16 cellular contexts compared by ENCODE assay signal in the genomic region with DNA sequence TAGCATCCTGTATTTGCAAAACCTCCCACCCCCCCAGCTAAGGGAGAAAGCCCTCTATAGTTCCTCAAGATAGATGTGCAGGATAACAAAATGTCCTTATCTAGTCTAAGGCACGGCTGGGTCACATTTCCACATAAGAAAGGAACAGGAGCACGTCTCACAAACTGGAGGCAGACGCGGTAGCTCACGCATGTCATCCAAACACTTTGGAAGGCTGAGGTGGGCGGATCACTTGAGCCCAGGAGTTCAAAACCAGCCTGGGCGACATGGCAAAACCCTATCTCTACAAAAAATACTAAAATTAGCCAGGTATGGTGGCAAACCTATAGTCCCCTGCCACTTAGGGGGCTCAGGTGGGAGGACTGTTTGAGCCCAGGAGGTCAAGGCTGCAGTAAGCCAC. TPM values are rescaled to one million over a fixed set of nuclear protein-coding genes. Genes with fewer than 3 reads are reported as not detected.
DNase-seq lines count a peak whose midpoint lies in the region; ATAC-seq and TF ChIP-seq lines count a peak whose summit lies in the region.
"Had no signal": no experiment of that assay in that cellular context is flagged by ENCODE, and none has a peak within 500 bp of the region (broad histone marks: within the 10 kb centered on the region; RNA-seq: fewer than 3 reads in every experiment).

No MANE protein-coding gene starts in this region.

- peaks cover 2 to 36% (median 24%) of the 10 kb centered on the region in 4 donors for H3K36me3 ChIP-seq in esophagus muscularis mucosa
- peaks cover 7% of the 10 kb centered on the region for H3K36me3 ChIP-seq in thoracic aorta
- H3K36me3 ChIP-seq in gastroesophageal sphincter = peaks cover 0 to 41% of the 10 kb centered on the region in 2 donors

- no peak for DNase-seq in activated naive CD4-positive, alpha-beta T cell treated with anti-CD3 and anti-CD28 coated beads, Interleukin-2, amount 10 ng/mL, durations not matched to agents 7 days and 5 days
- DNase-seq in WTC11 (ENCODE audit: low spot score) = no peak
- DNase-seq in esophagus muscularis mucosa (ENCODE audit: extremely low spot score) = peak; percentile 47
- DNase-seq in thoracic aorta (ENCODE audit: low spot score) = no peak
- DNase-seq in DMS153 treated with DMSO at 0.1 percent for 48 hours (lab: John Stamatoyannopoulos, UW; ENCODE audit: unreplicated experiment) = no peak
- no peak for DNase-seq in cortex of kidney (lab: John Stamatoyannopoulos, UW)
- DNase-seq: anterior cingulate cortex; GF-D8; glutamatergic neuron; GOT3; NCI-H1694 treated with DMSO at 0.1 percent for 48 hours; NCI-H446 treated with DMSO at 0.1 percent for 48 hours; stimulated activated naive CD8-positive, alpha-beta T cell treated with anti-CD3 and anti-CD28 coated beads, Interleukin-15, Interleukin-2, amounts not matched to agents 100 U/mL and 50 U/mL, for 24 hours had no signal

- H3K27me3 ChIP-seq in esophagus muscularis mucosa (no peaks in the 10 kb centered on the region), thoracic aorta (replicated peaks; ENCODE audit: insufficient read depth) (no peaks in the 10 kb centered on the region), gastroesophageal sphincter (no peaks in the 10 kb centered on the region)

- TF ChIP-seq EP300 in esophagus muscularis mucosa (IDR thresholded peaks at IDR 0.05) = no peak
- no peak for TF ChIP-seq EP300 in gastroesophageal sphincter (IDR thresholded peaks at IDR 0.05)

- peak overlapping the region; percentile 77 for H3K4me3 Mint-ChIP-seq in activated naive CD4-positive, alpha-beta T cell treated with anti-CD3 and anti-CD28 coated beads, Interleukin-2, amount 50 U/mL, for 24 hours
- H3K4me3 Mint-ChIP-seq in activated naive CD4-positive, alpha-beta T cell treated with anti-CD3 and anti-CD28 coated beads, Interleukin-2, amount 10 ng/mL, durations not matched to agents 7 days and 5 days = no peak overlapping the region
- no peak overlapping the region for H3K4me3 Mint-ChIP-seq in WTC11
- H3K4me3 Mint-ChIP-seq: neural crest cell had no signal

- 41% methylated on average over 7 of the region's 7 CpGs for WGBS in esophagus muscularis mucosa
- WGBS in gastroesophageal sphincter (ENCODE audit: low coverage in 1 of 2), 2 donors = 0 to 35% methylated on average over 2 to 7 of the region's 7 CpGs

- H3K9me3 ChIP-seq in esophagus muscularis mucosa (no peaks in the 10 kb centered on the region), thoracic aorta (no peaks in the 10 kb centered on the region), gastroesophageal sphincter (no peaks in the 10 kb centered on the region)

- no peak for TF ChIP-seq CTCF in WTC11 (IDR thresholded peaks at IDR 0.05)
- TF ChIP-seq CTCF in esophagus muscularis mucosa (IDR thresholded peaks at IDR 0.05) = no peak
- TF ChIP-seq CTCF in thoracic aorta (IDR thresholded peaks at IDR 0.05) = no peak
- no peak for TF ChIP-seq CTCF in gastroesophageal sphincter (IDR thresholded peaks at IDR 0.05)

- TF ChIP-seq POLR2A in esophagus muscularis mucosa (IDR thresholded peaks at IDR 0.05; ENCODE audit: low read depth) (no peak), gastroesophageal sphincter (IDR thresholded peaks at IDR 0.05) (no peak)

- H3K27ac Mint-ChIP-seq in activated naive CD4-positive, alpha-beta T cell treated with anti-CD3 and anti-CD28 coated beads, Interleukin-2, amount 50 U/mL, for 24 hours = peak overlapping the region; percentile 89
- no peak overlapping the region for H3K27ac Mint-ChIP-seq in activated naive CD4-positive, alpha-beta T cell treated with anti-CD3 and anti-CD28 coated beads, Interleukin-2, amount 10 ng/mL, durations not matched to agents 7 days and 5 days
- peak overlapping the region; percentile 14 for H3K27ac Mint-ChIP-seq in WTC11

- H3K4me1 Mint-ChIP-seq in activated naive CD4-positive, alpha-beta T cell treated with anti-CD3 and anti-CD28 coated beads, Interleukin-2, amount 50 U/mL, for 24 hours = peaks cover 73% of the 10 kb centered on the region
- H3K4me1 Mint-ChIP-seq in activated naive CD4-positive, alpha-beta T cell treated with anti-CD3 and anti-CD28 coated beads, Interleukin-2, amount 10 ng/mL, durations not matched to agents 7 days and 5 days = peaks cover 60% of the 10 kb centered on the region
- H3K4me1 Mint-ChIP-seq in WTC11 = peaks cover 30% of the 10 kb centered on the region

- intact Hi-C loops in esophagus muscularis mucosa (cut with DNase I) = no loop called here

- POLR2A ChIA-PET in WTC11 (lab: Charles Lee) = interaction anchor here (0.7 kb wide), 1 partner anchor 190 kb away, joined by 4 read pairs; no protein-coding TSS in a partner anchor

- H3K27ac ChIP-seq in esophagus muscularis mucosa (replicated peaks in 1 of 4) (no peak overlapping the region), thoracic aorta (no peak overlapping the region), gastroesophageal sphincter (no peak overlapping the region)

- peak overlapping the region in 1 of 4 donors; percentile 2 for H3K4me3 ChIP-seq in esophagus muscularis mucosa
- peak overlapping the region; percentile 14 for H3K4me3 ChIP-seq in thoracic aorta
- H3K4me3 ChIP-seq in gastroesophageal sphincter = peak overlapping the region in 1 of 2 donors; percentile 6

- no peak for ATAC-seq in WTC11
- ATAC-seq in thoracic aorta (ENCODE audit: insufficient number of reproducible peaks, low FRiP score, low read depth) = no peak
- ATAC-seq in gastroesophageal sphincter = no peak
- ATAC-seq: stimulated activated naive CD8-positive, alpha-beta T cell treated with anti-CD3 and anti-CD28 coated beads, Interleukin-15, Interleukin-2, amounts not matched to agents 100 U/mL and 50 U/mL, for 24 hours had no signal

- H3K36me3 Mint-ChIP-seq in activated naive CD4-positive, alpha-beta T cell treated with anti-CD3 and anti-CD28 coated beads, Interleukin-2, amount 50 U/mL, for 24 hours = peaks cover 6% of the 10 kb centered on the region
- H3K36me3 Mint-ChIP-seq in activated naive CD4-positive, alpha-beta T cell treated with anti-CD3 and anti-CD28 coated beads, Interleukin-2, amount 10 ng/mL, durations not matched to agents 7 days and 5 days = peaks cover 37% of the 10 kb centered on the region
- peaks cover 26% of the 10 kb centered on the region for H3K36me3 Mint-ChIP-seq in WTC11

- H3K27me3 Mint-ChIP-seq in activated naive CD4-positive, alpha-beta T cell treated with anti-CD3 and anti-CD28 coated beads, Interleukin-2, amount 50 U/mL, for 24 hours = no peaks in the 10 kb centered on the region
- H3K27me3 Mint-ChIP-seq in activated naive CD4-positive, alpha-beta T cell treated with anti-CD3 and anti-CD28 coated beads, Interleukin-2, amount 10 ng/mL, durations not matched to agents 7 days and 5 days = no peaks in the 10 kb centered on the region
- H3K27me3 Mint-ChIP-seq in WTC11 (ENCODE audit: low read depth) = no peaks in the 10 kb centered on the region

- H3K9me3 Mint-ChIP-seq in activated naive CD4-positive, alpha-beta T cell treated with anti-CD3 and anti-CD28 coated beads, Interleukin-2, amount 50 U/mL, for 24 hours = no peaks in the 10 kb centered on the region
- no peaks in the 10 kb centered on the region for H3K9me3 Mint-ChIP-seq in activated naive CD4-positive, alpha-beta T cell treated with anti-CD3 and anti-CD28 coated beads, Interleukin-2, amount 10 ng/mL, durations not matched to agents 7 days and 5 days
- no peaks in the 10 kb centered on the region for H3K9me3 Mint-ChIP-seq in WTC11
- H3K9me3 Mint-ChIP-seq: neural crest cell had no signal

- H3K4me1 ChIP-seq in esophagus muscularis mucosa (peaks cover 54 to 95% (median 87%) of the 10 kb centered on the region in 4 donors), thoracic aorta (ENCODE audit: control insufficient read depth in 1 of 2, low read depth in 2 of 2) (peaks cover 61 to 74% of the 10 kb centered on the region in 2 donors), gastroesophageal sphincter (peaks cover 0 to 99% (median 21%) of the 10 kb centered on the region in 3 donors)

- CTCF ChIA-PET in activated naive CD4-positive, alpha-beta T cell treated with anti-CD3 and anti-CD28 coated beads, Interleukin-2, amount 10 ng/mL, durations not matched to agents 7 days and 5 days (lab: Charles Lee) = no interaction called here
- CTCF ChIA-PET in WTC11 (lab: Charles Lee) = no interaction called here

TF ChIP-seq in WTC11, 78 proteins besides CTCF, POLR2A, EP300 and RAD21 (continues in another document):
- TF ChIP-seq, protein P1, sequence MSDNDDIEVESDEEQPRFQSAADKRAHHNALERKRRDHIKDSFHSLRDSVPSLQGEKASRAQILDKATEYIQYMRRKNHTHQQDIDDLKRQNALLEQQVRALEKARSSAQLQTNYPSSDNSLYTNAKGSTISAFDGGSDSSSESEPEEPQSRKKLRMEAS (CRISPR knock-in tag; IDR thresholded peaks at IDR 0.05) = no peak
- TF ChIP-seq PRRX2 (CRISPR knock-in tag; IDR thresholded peaks at IDR 0.05) = no peak
- no peak for TF ChIP-seq CREM (CRISPR knock-in tag; IDR thresholded peaks at IDR 0.05)
- TF ChIP-seq, protein P2, sequence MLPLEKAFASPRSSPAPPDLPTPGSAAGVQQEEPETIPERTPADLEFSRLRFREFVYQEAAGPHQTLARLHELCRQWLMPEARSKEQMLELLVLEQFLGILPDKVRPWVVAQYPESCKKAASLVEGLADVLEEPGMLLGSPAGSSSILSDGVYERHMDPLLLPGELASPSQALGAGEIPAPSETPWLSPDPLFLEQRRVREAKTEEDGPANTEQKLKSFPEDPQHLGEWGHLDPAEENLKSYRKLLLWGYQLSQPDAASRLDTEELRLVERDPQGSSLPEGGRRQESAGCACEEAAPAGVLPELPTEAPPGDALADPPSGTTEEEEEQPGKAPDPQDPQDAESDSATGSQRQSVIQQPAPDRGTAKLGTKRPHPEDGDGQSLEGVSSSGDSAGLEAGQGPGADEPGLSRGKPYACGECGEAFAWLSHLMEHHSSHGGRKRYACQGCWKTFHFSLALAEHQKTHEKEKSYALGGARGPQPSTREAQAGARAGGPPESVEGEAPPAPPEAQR (CRISPR knock-in tag; IDR thresholded peaks at IDR 0.05) = no peak
- no peak for TF ChIP-seq NR2C2 (CRISPR knock-in tag; IDR thresholded peaks at IDR 0.05)
- no peak for TF ChIP-seq OVOL2 (CRISPR knock-in tag; IDR thresholded peaks at IDR 0.05; ENCODE audit: borderline replicate concordance)
- TF ChIP-seq, protein P3, sequence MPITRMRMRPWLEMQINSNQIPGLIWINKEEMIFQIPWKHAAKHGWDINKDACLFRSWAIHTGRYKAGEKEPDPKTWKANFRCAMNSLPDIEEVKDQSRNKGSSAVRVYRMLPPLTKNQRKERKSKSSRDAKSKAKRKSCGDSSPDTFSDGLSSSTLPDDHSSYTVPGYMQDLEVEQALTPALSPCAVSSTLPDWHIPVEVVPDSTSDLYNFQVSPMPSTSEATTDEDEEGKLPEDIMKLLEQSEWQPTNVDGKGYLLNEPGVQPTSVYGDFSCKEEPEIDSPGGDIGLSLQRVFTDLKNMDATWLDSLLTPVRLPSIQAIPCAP (CRISPR knock-in tag; IDR thresholded peaks at IDR 0.05) = no peak
- no peak for TF ChIP-seq ZNF671 (CRISPR knock-in tag; IDR thresholded peaks at IDR 0.05)

RNA-seq across cellular contexts. Expression of a gene that starts 9.3 kb away (rescaled TPM):
- total RNA-seq in WTC11 (2021) (277 to 321 TPM (median 296 TPM) in 3 replicates), esophagus muscularis mucosa (100 to 1,000 TPM in 2 of 4 donors, 10 to 100 TPM in 2; 91.5 to 223 (median 130) TPM), thoracic aorta (100 to 1,000 TPM; 259 to 506 TPM), gastroesophageal sphincter (100 to 1,000 TPM; 111 to 309 (median 188) TPM)

RNA-seq across cellular contexts. Expression of a gene that starts 27.8 kb away (rescaled TPM):
- total RNA-seq in WTC11 (2021) (17.7 to 21.7 TPM (median 19.9 TPM) in 3 replicates), esophagus muscularis mucosa (10 to 100 TPM; 27.0 to 58.8 (median 43.8) TPM), thoracic aorta (10 to 100 TPM; 41.6 to 42.8 TPM), gastroesophageal sphincter (10 to 100 TPM; 36.9 to 66.8 (median 42.2) TPM)
